In genomic region chr9:27785714-27786100, GRCh38 we compare ENCODE assay signal across 14 cellular contexts.
DNase-seq lines count a peak whose midpoint lies in the region; ATAC-seq, FAIRE-seq and TF ChIP-seq lines count a peak whose summit lies in the region.
"Had no signal": no experiment of that assay in that cellular context is flagged by ENCODE, and none has a peak within 500 bp of the region (broad histone marks: within the 10 kb centered on the region; RNA-seq: fewer than 3 reads in every experiment).

No MANE protein-coding gene starts in this region.

- no peaks in the 10 kb centered on the region for H3K27me3 ChIP-seq in bronchial epithelial cell (ENCODE audit: control insufficient read depth, insufficient read depth, low read length)
- H3K27me3 ChIP-seq in HepG2 (ENCODE audit: control insufficient read depth in 1 of 2, insufficient read depth in 2 of 2, low read length in 2 of 2): no peaks in the 10 kb centered on the region
- no peaks in the 10 kb centered on the region for H3K27me3 ChIP-seq in psoas muscle (ENCODE audit: insufficient read depth in 3 of 3, low read length in 2 of 3)
- H3K27me3 ChIP-seq: SJCRH30, spleen had no signal

- H3K9me3 Mint-ChIP-seq in activated CD4-positive, alpha-beta memory T cell treated with anti-CD3 and anti-CD28 coated beads for 36 hours: peaks cover 8% of the 10 kb centered on the region

- H3K4me2 ChIP-seq in HepG2 (ENCODE audit: low read depth, low read length): no peak overlapping the region

- H3K27ac Mint-ChIP-seq in activated CD4-positive, alpha-beta memory T cell treated with anti-CD3 and anti-CD28 coated beads for 36 hours: no peak overlapping the region

- POLR2A ChIA-PET in activated CD4-positive, alpha-beta memory T cell treated with anti-CD3 and anti-CD28 coated beads for 36 hours (lab: Charles Lee): no interaction called here
- POLR2A ChIA-PET in HepG2 (lab: Yijun Ruan, JAX): no interaction called here

- H3K36me3 ChIP-seq in bronchial epithelial cell (ENCODE audit: control insufficient read depth, insufficient read depth, low read length) (no peaks in the 10 kb centered on the region), HepG2 (replicated peaks in 1 of 2; ENCODE audit: control insufficient read depth in 1 of 2, insufficient read depth in 2 of 2, low read length in 2 of 2) (no peaks in the 10 kb centered on the region), psoas muscle (ENCODE audit: insufficient read depth in 1 of 2, low read depth in 1 of 2) (no peaks in the 10 kb centered on the region)
- H3K36me3 ChIP-seq: SJCRH30, spleen had no signal

- DNase-seq in bronchial epithelial cell (ENCODE audit: low read depth) (peak; percentile 92), HepG2 (ENCODE audit: low spot score) (no peak), psoas muscle (no peak), DMS153 (lab: John Stamatoyannopoulos, UW) (no peak)
- DNase-seq in activated CD4-positive, alpha-beta memory T cell treated with anti-CD3 and anti-CD28 coated beads for 36 hours: no peak
- DNase-seq: head of caudate nucleus; spleen; stimulated activated naive CD4-positive, alpha-beta T cell treated with Interleukin-2 at 50 U/mL for 16 hours had no signal

- H3K4me3 ChIP-seq in bronchial epithelial cell (ENCODE audit: low read depth, low read length) (no peak overlapping the region), HepG2 (replicated peaks in 1 of 3; ENCODE audit: insufficient read depth in 1 of 3, low read depth in 2 of 3, low read length in 3 of 3) (no peak overlapping the region), psoas muscle (no peak overlapping the region)
- H3K4me3 ChIP-seq: SJCRH30, spleen had no signal

- no peak for TF ChIP-seq RAD21 in HepG2 (CRISPR knock-in tag; IDR thresholded peaks at IDR 0.05)

- H3K27ac ChIP-seq in HepG2 (ENCODE audit: extremely low read length, insufficient read depth, low read length) (no peak overlapping the region), psoas muscle (no peak overlapping the region)
- H3K27ac ChIP-seq: SJCRH30, spleen had no signal

- no peak for FAIRE-seq in bronchial epithelial cell (lab: Jason Lieb, UNC)
- no peak for FAIRE-seq in HepG2 (lab: Jason Lieb, UNC)
- FAIRE-seq: colon, HTR-8/SVneo had no signal

- CTCF ChIA-PET in activated CD4-positive, alpha-beta memory T cell treated with anti-CD3 and anti-CD28 coated beads for 36 hours (lab: Charles Lee): no interaction called here
- CTCF ChIA-PET in HepG2 (lab: Yijun Ruan, JAX; ENCODE audit: low intra/inter-chr PET ratio, low total read pairs): no interaction called here

- no TSS peak for BruUV-seq in HepG2 (replicated peaks; lab: Mats Ljungman, UMichigan)

- TF ChIP-seq POLR2A in HepG2 (IDR thresholded peaks at IDR 0.05; ENCODE audit: insufficient read depth in 1 of 2, low read depth in 2 of 2, low read length in 2 of 2): no peak

- H3K9ac ChIP-seq in HepG2 (ENCODE audit: insufficient read depth, low read depth, low read length): no peak overlapping the region

- in situ Hi-C loops in HepG2 (cut with HindIII; ENCODE audit: extremely low pct_ligation_motif_present, low pct_unique_long_range_greater_than_20kb): no loop called here

- intact Hi-C loops in activated CD4-positive, alpha-beta memory T cell treated with anti-CD3 and anti-CD28 coated beads for 36 hours (cut with micrococcal nuclease): no loop called here
- intact Hi-C loops in HepG2 (cut with micrococcal nuclease; ENCODE audit: unreplicated experiment): no loop called here
- intact Hi-C loops in psoas muscle (cut with DNase I): no loop called here

- no peaks in the 10 kb centered on the region for H3K4me1 Mint-ChIP-seq in activated CD4-positive, alpha-beta memory T cell treated with anti-CD3 and anti-CD28 coated beads for 36 hours (ENCODE audit: low read depth)

- TF ChIP-seq CTCF in bronchial epithelial cell (IDR thresholded peaks at IDR 0.05; ENCODE audit: insufficient read depth, low read length, severe bottlenecking) (no peak), HepG2 (CRISPR knock-in tag; IDR thresholded peaks at IDR 0.05) (no peak), psoas muscle (IDR thresholded peaks at IDR 0.05) (no peak)

- H3K79me2 ChIP-seq in HepG2 (ENCODE audit: insufficient read depth, low read length): no peaks in the 10 kb centered on the region

- H3K9me3 ChIP-seq in HepG2 (ENCODE audit: low read length) (peaks cover 13% of the 10 kb centered on the region), psoas muscle (no peaks in the 10 kb centered on the region)
- H3K9me3 ChIP-seq: SJCRH30 had no signal

- H2AFZ ChIP-seq in HepG2 (ENCODE audit: low read length): no peak overlapping the region

- peaks cover 2% of the 10 kb centered on the region for H3K27me3 Mint-ChIP-seq in activated CD4-positive, alpha-beta memory T cell treated with anti-CD3 and anti-CD28 coated beads for 36 hours

- no peaks in the 10 kb centered on the region for H4K20me1 ChIP-seq in HepG2 (ENCODE audit: insufficient read depth, low read length)

- no peak for TF ChIP-seq EP300 in HepG2 (IDR thresholded peaks at IDR 0.05; ENCODE audit: low read depth in 2 of 2, low read length in 2 of 2)
- TF ChIP-seq EP300 in HepG2 (CRISPR knock-in tag; IDR thresholded peaks at IDR 0.05; ENCODE audit: borderline replicate concordance): no peak

- H3K36me3 Mint-ChIP-seq in activated CD4-positive, alpha-beta memory T cell treated with anti-CD3 and anti-CD28 coated beads for 36 hours: no peaks in the 10 kb centered on the region

- H3K4me1 ChIP-seq in HepG2 (ENCODE audit: insufficient read depth, low read length): no peaks in the 10 kb centered on the region
- H3K4me1 ChIP-seq in psoas muscle: no peaks in the 10 kb centered on the region
- H3K4me1 ChIP-seq: SJCRH30, spleen had no signal

- H3K4me3 Mint-ChIP-seq in activated CD4-positive, alpha-beta memory T cell treated with anti-CD3 and anti-CD28 coated beads for 36 hours: no peak overlapping the region

- peak; percentile 86 for ATAC-seq in GM18511 (IDR thresholded peaks at IDR 0.05; ENCODE audit: unreplicated experiment)
- peak; percentile 79 for ATAC-seq in GM21717 (IDR thresholded peaks at IDR 0.05; ENCODE audit: unreplicated experiment)
- ATAC-seq in HG03457 (IDR thresholded peaks at IDR 0.05; ENCODE audit: unreplicated experiment): peak; percentile 84
- ATAC-seq in HepG2: no peak
- no peak for ATAC-seq in psoas muscle

TF ChIP-seq in HepG2, 621 proteins besides CTCF, POLR2A, EP300 and RAD21:
- no peak for TF ChIP-seq ZNF616 (CRISPR knock-in tag; IDR thresholded peaks at IDR 0.05; ENCODE audit: low read depth)
- no peak for TF ChIP-seq E2F1 (CRISPR knock-in tag; IDR thresholded peaks at IDR 0.05)
- no peak for TF ChIP-seq KDM5A (IDR thresholded peaks at IDR 0.05; ENCODE audit: borderline replicate concordance, low read length)

Comparison
In these comparisons a context has a peak if more than half of its experiments do, and no peak if none do; other contexts are left out.
1. ATAC-seq: peak in GM18511 (single experiment), GM21717 (single experiment) and HG03457 (single experiment); none in HepG2 (single experiment) and psoas muscle (0 of 4).